Comparison of ENCODE assay signal across 9 cellular contexts in genomic region chrX:67520671-67521070, GRCh38. TPM values are rescaled to one million over a fixed set of nuclear protein-coding genes. Genes with fewer than 3 reads are reported as not detected.
"Had no signal": no experiment of that assay in that cellular context is flagged by ENCODE, and none has a peak within 500 bp of the region (broad histone marks: within the 10 kb centered on the region; RNA-seq: fewer than 3 reads in every experiment).

No MANE protein-coding gene starts in this region.

- DNase-seq: GDM1, GF-D8 had no signal

- ATAC-seq: GM12878 had no signal

- H3K4me3 ChIP-seq: GM12878 had no signal

- FAIRE-seq: G401.6, GM12878, GM12891, GM12892, GM18507, GM19239 had no signal

RNA-seq across cellular contexts. Expression of gene AR, which starts 23.1 kb away (rescaled TPM):
- total RNA-seq: G401, GM12878 had no signal
